9 cellular contexts compared by ENCODE assay signal in the genomic region with DNA sequence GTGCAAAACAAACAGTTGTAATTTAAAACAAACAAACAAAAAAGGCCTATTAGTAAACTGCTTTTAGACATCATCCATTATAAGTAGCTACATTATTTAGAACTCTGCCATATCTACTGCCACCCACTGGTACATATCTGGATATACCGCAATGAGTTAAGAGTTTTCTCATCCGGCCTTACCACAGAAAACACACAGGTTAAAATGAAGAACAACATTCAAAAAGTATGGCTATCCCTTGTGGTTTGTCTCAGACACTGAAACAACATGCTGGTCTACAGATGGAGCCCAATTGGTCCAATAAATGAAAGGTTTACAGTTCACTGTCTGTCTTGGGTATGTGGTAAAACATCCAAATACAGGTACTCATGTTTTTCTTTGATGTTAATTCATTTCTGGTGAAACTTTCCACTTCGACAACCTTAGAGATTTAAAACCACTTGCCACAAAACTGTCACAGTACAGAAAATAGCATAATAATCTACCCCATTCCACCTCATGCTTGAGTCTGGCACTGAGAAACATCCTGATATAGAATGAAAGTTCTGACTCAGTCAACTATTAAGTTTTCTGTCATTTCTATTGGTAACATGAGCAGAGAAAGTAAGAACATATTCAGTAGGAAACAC.
DNase-seq lines count a peak whose midpoint lies in the region; ATAC-seq and TF ChIP-seq lines count a peak whose summit lies in the region.
"Had no signal": no experiment of that assay in that cellular context is flagged by ENCODE, and none has a peak within 500 bp of the region (broad histone marks: within the 10 kb centered on the region; RNA-seq: fewer than 3 reads in every experiment).

No MANE protein-coding gene starts in this region.

- H3K4me2 ChIP-seq in GM23338: no peak overlapping the region

- H3K4me1 ChIP-seq in GM23338 (ENCODE audit: insufficient read depth) (no peaks in the 10 kb centered on the region), testis (no peaks in the 10 kb centered on the region)

- WGBS in testis, 2 donors: 73 to 81% methylated on average over 3 of the region's 3 CpGs

- no peaks in the 10 kb centered on the region for H3K36me3 Mint-ChIP-seq in GM23338 (ENCODE audit: low read depth)
- H3K36me3 Mint-ChIP-seq in activated T-helper 2 cell treated with anti-CD3 and anti-CD28 coated beads, Interferon-gamma antibody, Interleukin-2, Interleukin-4, amounts not matched to agents 10 μg/mL and 5 μg/mL and 100 μg/mL, durations not matched to agents 14 hours and 24 hours and 36 hours (ENCODE audit: low read depth): no peaks in the 10 kb centered on the region

- H4K20me1 ChIP-seq in GM23338 (replicated peaks; ENCODE audit: insufficient read depth): no peaks in the 10 kb centered on the region

- H3K27ac ChIP-seq in GM23338 (ENCODE audit: low read depth): no peak overlapping the region
- H3K27ac ChIP-seq in testis: no peak overlapping the region

- H3K36me3 ChIP-seq in GM06990 (ENCODE audit: control insufficient read depth, insufficient read depth, low read length): no peaks in the 10 kb centered on the region
- no peaks in the 10 kb centered on the region for H3K36me3 ChIP-seq in GM23338 (ENCODE audit: insufficient read depth)
- no peaks in the 10 kb centered on the region for H3K36me3 ChIP-seq in testis (ENCODE audit: low read depth, missing control alignments)

- H3K79me2 ChIP-seq in GM23338 (replicated peaks; ENCODE audit: insufficient read depth): no peaks in the 10 kb centered on the region

- no peak overlapping the region for H3K4me3 Mint-ChIP-seq in GM23338
- no peak overlapping the region for H3K4me3 Mint-ChIP-seq in activated T-helper 2 cell treated with anti-CD3 and anti-CD28 coated beads, Interferon-gamma antibody, Interleukin-2, Interleukin-4, amounts not matched to agents 10 μg/mL and 5 μg/mL and 100 μg/mL, durations not matched to agents 14 hours and 24 hours and 36 hours (ENCODE audit: low read depth)
- H3K4me3 Mint-ChIP-seq: T-helper 1 cell treated with Interleukin-12 subunit alpha and Interleukin-12 subunit beta and Interleukin-4 antibody, amounts not matched to agents 30 μg/mL and 1 μg/mL, for 36 hours had no signal

- no peak overlapping the region for H2AFZ ChIP-seq in GM23338

- no peaks in the 10 kb centered on the region for H3K9me3 ChIP-seq in testis

- DNase-seq in AG09319 (ENCODE audit: extremely low read depth, low read depth): peak; percentile 27
- DNase-seq in GM06990 (ENCODE audit: extremely low read depth, insufficient read length): peak; percentile 40
- peak; percentile 56 for DNase-seq in GM23338 (ENCODE audit: low spot score)
- DNase-seq in LNCaP clone FGC (ENCODE audit: low read depth): no peak
- no peak for DNase-seq in activated T-helper 2 cell treated with anti-CD3 and anti-CD28 coated beads, Interferon-gamma antibody, Interleukin-2, Interleukin-4, amounts not matched to agents 10 μg/mL and 5 μg/mL and 100 μg/mL, durations not matched to agents 14 hours and 24 hours and 36 hours (ENCODE audit: low spot score)
- DNase-seq in iPS-NIHi7 (ENCODE audit: extremely low spot score): peak; percentile 21
- DNase-seq in testis: no peak
- no peak for DNase-seq in epidermal melanocyte (ENCODE audit: insufficient read length, low spot score)

- no peaks in the 10 kb centered on the region for H3K4me1 Mint-ChIP-seq in GM23338
- H3K4me1 Mint-ChIP-seq in activated T-helper 2 cell treated with anti-CD3 and anti-CD28 coated beads, Interferon-gamma antibody, Interleukin-2, Interleukin-4, amounts not matched to agents 10 μg/mL and 5 μg/mL and 100 μg/mL, durations not matched to agents 14 hours and 24 hours and 36 hours (ENCODE audit: low read depth): peaks cover 14% of the 10 kb centered on the region

- no peak for TF ChIP-seq POLR2A in testis (IDR thresholded peaks at IDR 0.05)

- no peak overlapping the region for H3K27ac Mint-ChIP-seq in GM23338
- peak overlapping the region; percentile 51 for H3K27ac Mint-ChIP-seq in activated T-helper 2 cell treated with anti-CD3 and anti-CD28 coated beads, Interferon-gamma antibody, Interleukin-2, Interleukin-4, amounts not matched to agents 10 μg/mL and 5 μg/mL and 100 μg/mL, durations not matched to agents 14 hours and 24 hours and 36 hours
- H3K27ac Mint-ChIP-seq: T-helper 1 cell treated with Interleukin-12 subunit alpha and Interleukin-12 subunit beta and Interleukin-4 antibody, amounts not matched to agents 30 μg/mL and 1 μg/mL, for 36 hours had no signal

- peaks cover 6% of the 10 kb centered on the region; the same call in 1 of the 3 replicates for H3K9me3 Mint-ChIP-seq in GM23338
- H3K9me3 Mint-ChIP-seq in activated T-helper 2 cell treated with anti-CD3 and anti-CD28 coated beads, Interferon-gamma antibody, Interleukin-2, Interleukin-4, amounts not matched to agents 10 μg/mL and 5 μg/mL and 100 μg/mL, durations not matched to agents 14 hours and 24 hours and 36 hours: no peaks in the 10 kb centered on the region

- peak; percentile 56 for TF ChIP-seq CTCF in AG09319 (IDR thresholded peaks at IDR 0.05; ENCODE audit: low read depth, low read length)
- TF ChIP-seq CTCF in GM06990 (IDR thresholded peaks at IDR 0.05; ENCODE audit: insufficient read depth, low read length, poor library complexity, severe bottlenecking): peak; percentile 45
- TF ChIP-seq CTCF in GM23338 (conservative IDR thresholded peaks at IDR 0.05; ENCODE audit: low read depth in 2 of 2): peak; percentile 53 to 71
- peak; percentile 53 for TF ChIP-seq CTCF in LNCaP clone FGC (IDR thresholded peaks at IDR 0.05; ENCODE audit: control insufficient read depth, extremely low read depth, insufficient read depth)
- peak in 1 of 3 experiments; percentile 37 for TF ChIP-seq CTCF in testis (IDR thresholded peaks at IDR 0.05)

- H3K27me3 Mint-ChIP-seq in GM23338 (ENCODE audit: insufficient read depth, low read depth, poor library complexity): no peaks in the 10 kb centered on the region
- peaks cover 6% of the 10 kb centered on the region for H3K27me3 Mint-ChIP-seq in activated T-helper 2 cell treated with anti-CD3 and anti-CD28 coated beads, Interferon-gamma antibody, Interleukin-2, Interleukin-4, amounts not matched to agents 10 μg/mL and 5 μg/mL and 100 μg/mL, durations not matched to agents 14 hours and 24 hours and 36 hours (ENCODE audit: low read depth)

- no peak overlapping the region for H3K4me3 ChIP-seq in GM06990 (replicated peaks; ENCODE audit: low read depth, low read length)
- no peak overlapping the region for H3K4me3 ChIP-seq in GM23338
- H3K4me3 ChIP-seq in LNCaP clone FGC (ENCODE audit: low read depth, low read length): no peak overlapping the region
- no peak overlapping the region for H3K4me3 ChIP-seq in testis

- H3K27me3 ChIP-seq in GM06990 (replicated peaks; ENCODE audit: control insufficient read depth, insufficient read depth, low read length) (no peaks in the 10 kb centered on the region), GM23338 (ENCODE audit: insufficient read depth) (no peaks in the 10 kb centered on the region), testis (no peaks in the 10 kb centered on the region)

- no peaks in the 10 kb centered on the region for H3F3A ChIP-seq in GM23338 (replicated peaks; ENCODE audit: low read depth)

- peak; percentile 62 for ATAC-seq in GM23338

- intact Hi-C loops in activated T-helper 2 cell treated with anti-CD3 and anti-CD28 coated beads, Interferon-gamma antibody, Interleukin-2, Interleukin-4, amounts not matched to agents 10 μg/mL and 5 μg/mL and 100 μg/mL, durations not matched to agents 14 hours and 24 hours and 36 hours (cut with micrococcal nuclease): loop anchor here (1.0 to 5.0 kb wide), 2 partner anchors 110 to 354 kb away; a partner anchor contains a TSS
- intact Hi-C loops in testis (cut with DNase I; ENCODE audit: low total_unique reads): no loop called here

- H3K9me2 ChIP-seq in GM23338 (ENCODE audit: insufficient read depth): no peaks in the 10 kb centered on the region

TF ChIP-seq in GM23338, 12 proteins besides CTCF, POLR2A, EP300 and RAD21 (continues in another document):
- TF ChIP-seq JUNB (IDR thresholded peaks at IDR 0.05; ENCODE audit: unreplicated experiment) (no peak), POLR2AphosphoS5 (IDR thresholded peaks at IDR 0.05; ENCODE audit: low read depth) (no peak), CREB1 (CRISPR knock-in tag; IDR thresholded peaks at IDR 0.05; ENCODE audit: low read depth) (no peak), STAT1 (IDR thresholded peaks at IDR 0.05; ENCODE audit: unreplicated experiment) (no peak), ZNF331 (CRISPR knock-in tag; IDR thresholded peaks at IDR 0.05; ENCODE audit: low read depth) (no peak)
- TF ChIP-seq, protein P1, sequence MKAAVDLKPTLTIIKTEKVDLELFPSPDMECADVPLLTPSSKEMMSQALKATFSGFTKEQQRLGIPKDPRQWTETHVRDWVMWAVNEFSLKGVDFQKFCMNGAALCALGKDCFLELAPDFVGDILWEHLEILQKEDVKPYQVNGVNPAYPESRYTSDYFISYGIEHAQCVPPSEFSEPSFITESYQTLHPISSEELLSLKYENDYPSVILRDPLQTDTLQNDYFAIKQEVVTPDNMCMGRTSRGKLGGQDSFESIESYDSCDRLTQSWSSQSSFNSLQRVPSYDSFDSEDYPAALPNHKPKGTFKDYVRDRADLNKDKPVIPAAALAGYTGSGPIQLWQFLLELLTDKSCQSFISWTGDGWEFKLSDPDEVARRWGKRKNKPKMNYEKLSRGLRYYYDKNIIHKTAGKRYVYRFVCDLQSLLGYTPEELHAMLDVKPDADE (IDR thresholded peaks at IDR 0.05): no peak

Comparison
In these comparisons a context has a peak if more than half of its experiments do, and no peak if none do; other contexts are left out.
1. DNase-seq: peak in AG09319 (single experiment), GM06990 (single experiment), GM23338 (single experiment) and iPS-NIHi7 (single experiment); none in LNCaP clone FGC (single experiment), activated T-helper 2 cell treated with anti-CD3 and anti-CD28 coated beads, Interferon-gamma antibody, Interleukin-2, Interleukin-4, amounts not matched to agents 10 μg/mL and 5 μg/mL and 100 μg/mL, durations not matched to agents 14 hours and 24 hours and 36 hours (single experiment), testis (single experiment) and epidermal melanocyte (single experiment).